Comparison of ENCODE assay signal across 1 cellular context in the genomic region with DNA sequence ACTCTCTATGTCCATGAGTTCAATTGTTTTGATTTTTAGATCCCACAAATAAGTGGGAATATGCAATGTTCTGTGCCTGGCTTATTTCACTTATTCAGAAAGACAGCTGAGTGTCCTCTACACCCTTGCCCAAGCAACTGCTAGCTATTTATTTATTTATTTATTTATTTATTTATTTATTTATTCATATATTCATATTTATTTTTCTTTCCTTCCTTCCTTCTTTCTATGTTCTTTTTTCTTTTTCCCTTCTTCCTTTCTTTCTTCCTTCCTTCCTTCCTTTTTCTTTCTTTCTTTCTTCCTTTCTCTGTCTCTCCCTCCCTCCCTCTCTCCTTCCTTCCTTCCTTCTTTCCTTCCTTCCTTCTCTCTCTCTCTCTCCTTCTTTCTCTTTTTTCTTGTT.
TF ChIP-seq lines count a peak whose summit lies in the region.

No MANE protein-coding gene starts in this region.

TF ChIP-seq in HEK293, 187 proteins besides CTCF, POLR2A, EP300 and RAD21 (continued from another document and continues in another):
- no peak for TF ChIP-seq ZNF48 (tag by site-specific recombination; IDR thresholded peaks at IDR 0.05)
- TF ChIP-seq ZBTB17 (tag by site-specific recombination; IDR thresholded peaks at IDR 0.05), result no peak
- TF ChIP-seq ZNF366 (tag by site-specific recombination; conservative IDR thresholded peaks at IDR 0.05), result peak; percentile 67
- TF ChIP-seq ZNF549 (tag by site-specific recombination; IDR thresholded peaks at IDR 0.05), result no peak
- no peak for TF ChIP-seq GFI1B (tag by site-specific recombination; IDR thresholded peaks at IDR 0.05)
- no peak for TF ChIP-seq ZNF843 (tag by site-specific recombination; IDR thresholded peaks at IDR 0.05)
- no peak for TF ChIP-seq ZBTB7A (tag by site-specific recombination; IDR thresholded peaks at IDR 0.05; ENCODE audit: low read depth)
- TF ChIP-seq, protein P1, sequence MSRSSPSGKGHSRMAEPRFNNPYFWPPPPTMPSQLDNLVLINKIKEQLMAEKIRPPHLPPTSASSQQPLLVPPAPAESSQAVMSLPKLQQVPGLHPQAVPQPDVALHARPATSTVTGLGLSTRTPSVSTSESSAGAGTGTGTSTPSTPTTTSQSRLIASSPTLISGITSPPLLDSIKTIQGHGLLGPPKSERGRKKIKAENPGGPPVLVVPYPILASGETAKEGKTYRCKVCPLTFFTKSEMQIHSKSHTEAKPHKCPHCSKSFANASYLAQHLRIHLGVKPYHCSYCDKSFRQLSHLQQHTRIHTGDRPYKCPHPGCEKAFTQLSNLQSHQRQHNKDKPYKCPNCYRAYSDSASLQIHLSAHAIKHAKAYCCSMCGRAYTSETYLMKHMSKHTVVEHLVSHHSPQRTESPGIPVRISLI (tag by site-specific recombination; IDR thresholded peaks at IDR 0.05), result no peak
- TF ChIP-seq ZNF16 (tag by site-specific recombination; IDR thresholded peaks at IDR 0.05; ENCODE audit: low read depth), result no peak
- TF ChIP-seq, protein P2, sequence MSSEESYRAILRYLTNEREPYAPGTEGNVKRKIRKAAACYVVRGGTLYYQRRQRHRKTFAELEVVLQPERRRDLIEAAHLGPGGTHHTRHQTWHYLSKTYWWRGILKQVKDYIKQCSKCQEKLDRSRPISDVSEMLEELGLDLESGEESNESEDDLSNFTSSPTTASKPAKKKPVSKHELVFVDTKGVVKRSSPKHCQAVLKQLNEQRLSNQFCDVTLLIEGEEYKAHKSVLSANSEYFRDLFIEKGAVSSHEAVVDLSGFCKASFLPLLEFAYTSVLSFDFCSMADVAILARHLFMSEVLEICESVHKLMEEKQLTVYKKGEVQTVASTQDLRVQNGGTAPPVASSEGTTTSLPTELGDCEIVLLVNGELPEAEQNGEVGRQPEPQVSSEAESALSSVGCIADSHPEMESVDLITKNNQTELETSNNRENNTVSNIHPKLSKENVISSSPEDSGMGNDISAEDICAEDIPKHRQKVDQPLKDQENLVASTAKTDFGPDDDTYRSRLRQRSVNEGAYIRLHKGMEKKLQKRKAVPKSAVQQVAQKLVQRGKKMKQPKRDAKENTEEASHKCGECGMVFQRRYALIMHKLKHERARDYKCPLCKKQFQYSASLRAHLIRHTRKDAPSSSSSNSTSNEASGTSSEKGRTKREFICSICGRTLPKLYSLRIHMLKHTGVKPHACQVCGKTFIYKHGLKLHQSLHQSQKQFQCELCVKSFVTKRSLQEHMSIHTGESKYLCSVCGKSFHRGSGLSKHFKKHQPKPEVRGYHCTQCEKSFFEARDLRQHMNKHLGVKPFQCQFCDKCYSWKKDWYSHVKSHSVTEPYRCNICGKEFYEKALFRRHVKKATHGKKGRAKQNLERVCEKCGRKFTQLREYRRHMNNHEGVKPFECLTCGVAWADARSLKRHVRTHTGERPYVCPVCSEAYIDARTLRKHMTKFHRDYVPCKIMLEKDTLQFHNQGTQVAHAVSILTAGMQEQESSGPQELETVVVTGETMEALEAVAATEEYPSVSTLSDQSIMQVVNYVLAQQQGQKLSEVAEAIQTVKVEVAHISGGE (tag by site-specific recombination; conservative IDR thresholded peaks at IDR 0.05; ENCODE audit: low read depth), result peak; percentile 73
- no peak for TF ChIP-seq ZNF747 (tag by site-specific recombination; IDR thresholded peaks at IDR 0.05)
- no peak for TF ChIP-seq ZNF624 (tag by site-specific recombination; IDR thresholded peaks at IDR 0.05)
- peak; percentile 51; the same call in 1 of the 2 replicates for TF ChIP-seq ZNF266 (tag by site-specific recombination; IDR thresholded peaks at IDR 0.05; ENCODE audit: low read depth)
- TF ChIP-seq, protein P3, sequence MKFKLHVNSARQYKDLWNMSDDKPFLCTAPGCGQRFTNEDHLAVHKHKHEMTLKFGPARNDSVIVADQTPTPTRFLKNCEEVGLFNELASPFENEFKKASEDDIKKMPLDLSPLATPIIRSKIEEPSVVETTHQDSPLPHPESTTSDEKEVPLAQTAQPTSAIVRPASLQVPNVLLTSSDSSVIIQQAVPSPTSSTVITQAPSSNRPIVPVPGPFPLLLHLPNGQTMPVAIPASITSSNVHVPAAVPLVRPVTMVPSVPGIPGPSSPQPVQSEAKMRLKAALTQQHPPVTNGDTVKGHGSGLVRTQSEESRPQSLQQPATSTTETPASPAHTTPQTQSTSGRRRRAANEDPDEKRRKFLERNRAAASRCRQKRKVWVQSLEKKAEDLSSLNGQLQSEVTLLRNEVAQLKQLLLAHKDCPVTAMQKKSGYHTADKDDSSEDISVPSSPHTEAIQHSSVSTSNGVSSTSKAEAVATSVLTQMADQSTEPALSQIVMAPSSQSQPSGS (tag by site-specific recombination; IDR thresholded peaks at IDR 0.05; ENCODE audit: low read depth), result no peak
- TF ChIP-seq, protein P4, sequence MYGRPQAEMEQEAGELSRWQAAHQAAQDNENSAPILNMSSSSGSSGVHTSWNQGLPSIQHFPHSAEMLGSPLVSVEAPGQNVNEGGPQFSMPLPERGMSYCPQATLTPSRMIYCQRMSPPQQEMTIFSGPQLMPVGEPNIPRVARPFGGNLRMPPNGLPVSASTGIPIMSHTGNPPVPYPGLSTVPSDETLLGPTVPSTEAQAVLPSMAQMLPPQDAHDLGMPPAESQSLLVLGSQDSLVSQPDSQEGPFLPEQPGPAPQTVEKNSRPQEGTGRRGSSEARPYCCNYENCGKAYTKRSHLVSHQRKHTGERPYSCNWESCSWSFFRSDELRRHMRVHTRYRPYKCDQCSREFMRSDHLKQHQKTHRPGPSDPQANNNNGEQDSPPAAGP (tag by site-specific recombination; IDR thresholded peaks at IDR 0.05), result no peak
- TF ChIP-seq ZXDB (tag by site-specific recombination; IDR thresholded peaks at IDR 0.05), result no peak
- no peak for TF ChIP-seq ZNF571 (tag by site-specific recombination; IDR thresholded peaks at IDR 0.05)
- TF ChIP-seq ZNF791 (tag by site-specific recombination; IDR thresholded peaks at IDR 0.05), result no peak
- peak; percentile 79; the same call in 1 of the 2 replicates for TF ChIP-seq ZNF394 (tag by site-specific recombination; IDR thresholded peaks at IDR 0.05; ENCODE audit: borderline replicate concordance)
- no peak for TF ChIP-seq ZNF169 (tag by site-specific recombination; IDR thresholded peaks at IDR 0.05)
- TF ChIP-seq ZNF555 (tag by site-specific recombination; conservative IDR thresholded peaks at IDR 0.05), result peak; percentile 66
- no peak for TF ChIP-seq YY2 (tag by site-specific recombination; IDR thresholded peaks at IDR 0.05)
- no peak for TF ChIP-seq GLI2 (tag by site-specific recombination; IDR thresholded peaks at IDR 0.05; ENCODE audit: borderline replicate concordance, low read depth)
- TF ChIP-seq GLIS2 (tag by site-specific recombination; IDR thresholded peaks at IDR 0.05), result no peak
- TF ChIP-seq ZNF660 (tag by site-specific recombination; IDR thresholded peaks at IDR 0.05), result no peak
- TF ChIP-seq, protein P5, sequence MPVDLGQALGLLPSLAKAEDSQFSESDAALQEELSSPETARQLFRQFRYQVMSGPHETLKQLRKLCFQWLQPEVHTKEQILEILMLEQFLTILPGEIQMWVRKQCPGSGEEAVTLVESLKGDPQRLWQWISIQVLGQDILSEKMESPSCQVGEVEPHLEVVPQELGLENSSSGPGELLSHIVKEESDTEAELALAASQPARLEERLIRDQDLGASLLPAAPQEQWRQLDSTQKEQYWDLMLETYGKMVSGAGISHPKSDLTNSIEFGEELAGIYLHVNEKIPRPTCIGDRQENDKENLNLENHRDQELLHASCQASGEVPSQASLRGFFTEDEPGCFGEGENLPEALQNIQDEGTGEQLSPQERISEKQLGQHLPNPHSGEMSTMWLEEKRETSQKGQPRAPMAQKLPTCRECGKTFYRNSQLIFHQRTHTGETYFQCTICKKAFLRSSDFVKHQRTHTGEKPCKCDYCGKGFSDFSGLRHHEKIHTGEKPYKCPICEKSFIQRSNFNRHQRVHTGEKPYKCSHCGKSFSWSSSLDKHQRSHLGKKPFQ (tag by site-specific recombination; IDR thresholded peaks at IDR 0.05), result no peak
- no peak for TF ChIP-seq ZNF354C (tag by site-specific recombination; IDR thresholded peaks at IDR 0.05; ENCODE audit: borderline replicate concordance, low read depth)
- no peak for TF ChIP-seq ZNF521 (tag by site-specific recombination; IDR thresholded peaks at IDR 0.05)
- TF ChIP-seq ZNF223 (tag by site-specific recombination; IDR thresholded peaks at IDR 0.05), result no peak
- no peak for TF ChIP-seq ZNF658 (tag by site-specific recombination; IDR thresholded peaks at IDR 0.05)
- TF ChIP-seq ZNF121 (tag by site-specific recombination; IDR thresholded peaks at IDR 0.05), result no peak
- TF ChIP-seq ZFP69B (tag by site-specific recombination; IDR thresholded peaks at IDR 0.05), result no peak
- no peak for TF ChIP-seq MZF1 (tag by site-specific recombination; IDR thresholded peaks at IDR 0.05; ENCODE audit: borderline replicate concordance)
- TF ChIP-seq ZNF664 (tag by site-specific recombination; IDR thresholded peaks at IDR 0.05), result peak; percentile 7; the same call in 1 of the 2 replicates
- TF ChIP-seq REPIN1 (tag by site-specific recombination; IDR thresholded peaks at IDR 0.05; ENCODE audit: low read depth), result no peak
- TF ChIP-seq, protein P6, sequence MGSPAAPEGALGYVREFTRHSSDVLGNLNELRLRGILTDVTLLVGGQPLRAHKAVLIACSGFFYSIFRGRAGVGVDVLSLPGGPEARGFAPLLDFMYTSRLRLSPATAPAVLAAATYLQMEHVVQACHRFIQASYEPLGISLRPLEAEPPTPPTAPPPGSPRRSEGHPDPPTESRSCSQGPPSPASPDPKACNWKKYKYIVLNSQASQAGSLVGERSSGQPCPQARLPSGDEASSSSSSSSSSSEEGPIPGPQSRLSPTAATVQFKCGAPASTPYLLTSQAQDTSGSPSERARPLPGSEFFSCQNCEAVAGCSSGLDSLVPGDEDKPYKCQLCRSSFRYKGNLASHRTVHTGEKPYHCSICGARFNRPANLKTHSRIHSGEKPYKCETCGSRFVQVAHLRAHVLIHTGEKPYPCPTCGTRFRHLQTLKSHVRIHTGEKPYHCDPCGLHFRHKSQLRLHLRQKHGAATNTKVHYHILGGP (tag by site-specific recombination; IDR thresholded peaks at IDR 0.05), result no peak
- TF ChIP-seq ZBTB21 (tag by site-specific recombination; IDR thresholded peaks at IDR 0.05), result no peak
- TF ChIP-seq, protein P7, sequence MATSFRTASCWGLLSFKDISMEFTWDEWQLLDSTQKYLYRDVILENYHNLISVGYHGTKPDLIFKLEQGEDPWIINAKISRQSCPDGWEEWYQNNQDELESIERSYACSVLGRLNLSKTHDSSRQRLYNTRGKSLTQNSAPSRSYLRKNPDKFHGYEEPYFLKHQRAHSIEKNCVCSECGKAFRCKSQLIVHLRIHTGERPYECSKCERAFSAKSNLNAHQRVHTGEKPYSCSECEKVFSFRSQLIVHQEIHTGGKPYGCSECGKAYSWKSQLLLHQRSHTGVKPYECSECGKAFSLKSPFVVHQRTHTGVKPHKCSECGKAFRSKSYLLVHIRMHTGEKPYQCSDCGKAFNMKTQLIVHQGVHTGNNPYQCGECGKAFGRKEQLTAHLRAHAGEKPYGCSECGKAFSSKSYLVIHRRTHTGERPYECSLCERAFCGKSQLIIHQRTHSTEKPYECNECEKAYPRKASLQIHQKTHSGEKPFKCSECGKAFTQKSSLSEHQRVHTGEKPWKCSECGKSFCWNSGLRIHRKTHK (tag by site-specific recombination; IDR thresholded peaks at IDR 0.05), result no peak
- peak; percentile 70 for TF ChIP-seq ZNF426 (tag by site-specific recombination; IDR thresholded peaks at IDR 0.05)
- no peak for TF ChIP-seq OVOL3 (tag by site-specific recombination; IDR thresholded peaks at IDR 0.05)
- no peak for TF ChIP-seq ZNF10 (tag by site-specific recombination; IDR thresholded peaks at IDR 0.05)
- TF ChIP-seq ZNF558 (tag by site-specific recombination; IDR thresholded peaks at IDR 0.05), result peak; percentile 39; the same call in 1 of the 2 replicates
- peak; percentile 31 for TF ChIP-seq ZNF654 (tag by site-specific recombination; IDR thresholded peaks at IDR 0.05; ENCODE audit: low read depth)
- no peak for TF ChIP-seq ZNF529 (tag by site-specific recombination; IDR thresholded peaks at IDR 0.05; ENCODE audit: insufficient replicate concordance)
- TF ChIP-seq, protein P8, sequence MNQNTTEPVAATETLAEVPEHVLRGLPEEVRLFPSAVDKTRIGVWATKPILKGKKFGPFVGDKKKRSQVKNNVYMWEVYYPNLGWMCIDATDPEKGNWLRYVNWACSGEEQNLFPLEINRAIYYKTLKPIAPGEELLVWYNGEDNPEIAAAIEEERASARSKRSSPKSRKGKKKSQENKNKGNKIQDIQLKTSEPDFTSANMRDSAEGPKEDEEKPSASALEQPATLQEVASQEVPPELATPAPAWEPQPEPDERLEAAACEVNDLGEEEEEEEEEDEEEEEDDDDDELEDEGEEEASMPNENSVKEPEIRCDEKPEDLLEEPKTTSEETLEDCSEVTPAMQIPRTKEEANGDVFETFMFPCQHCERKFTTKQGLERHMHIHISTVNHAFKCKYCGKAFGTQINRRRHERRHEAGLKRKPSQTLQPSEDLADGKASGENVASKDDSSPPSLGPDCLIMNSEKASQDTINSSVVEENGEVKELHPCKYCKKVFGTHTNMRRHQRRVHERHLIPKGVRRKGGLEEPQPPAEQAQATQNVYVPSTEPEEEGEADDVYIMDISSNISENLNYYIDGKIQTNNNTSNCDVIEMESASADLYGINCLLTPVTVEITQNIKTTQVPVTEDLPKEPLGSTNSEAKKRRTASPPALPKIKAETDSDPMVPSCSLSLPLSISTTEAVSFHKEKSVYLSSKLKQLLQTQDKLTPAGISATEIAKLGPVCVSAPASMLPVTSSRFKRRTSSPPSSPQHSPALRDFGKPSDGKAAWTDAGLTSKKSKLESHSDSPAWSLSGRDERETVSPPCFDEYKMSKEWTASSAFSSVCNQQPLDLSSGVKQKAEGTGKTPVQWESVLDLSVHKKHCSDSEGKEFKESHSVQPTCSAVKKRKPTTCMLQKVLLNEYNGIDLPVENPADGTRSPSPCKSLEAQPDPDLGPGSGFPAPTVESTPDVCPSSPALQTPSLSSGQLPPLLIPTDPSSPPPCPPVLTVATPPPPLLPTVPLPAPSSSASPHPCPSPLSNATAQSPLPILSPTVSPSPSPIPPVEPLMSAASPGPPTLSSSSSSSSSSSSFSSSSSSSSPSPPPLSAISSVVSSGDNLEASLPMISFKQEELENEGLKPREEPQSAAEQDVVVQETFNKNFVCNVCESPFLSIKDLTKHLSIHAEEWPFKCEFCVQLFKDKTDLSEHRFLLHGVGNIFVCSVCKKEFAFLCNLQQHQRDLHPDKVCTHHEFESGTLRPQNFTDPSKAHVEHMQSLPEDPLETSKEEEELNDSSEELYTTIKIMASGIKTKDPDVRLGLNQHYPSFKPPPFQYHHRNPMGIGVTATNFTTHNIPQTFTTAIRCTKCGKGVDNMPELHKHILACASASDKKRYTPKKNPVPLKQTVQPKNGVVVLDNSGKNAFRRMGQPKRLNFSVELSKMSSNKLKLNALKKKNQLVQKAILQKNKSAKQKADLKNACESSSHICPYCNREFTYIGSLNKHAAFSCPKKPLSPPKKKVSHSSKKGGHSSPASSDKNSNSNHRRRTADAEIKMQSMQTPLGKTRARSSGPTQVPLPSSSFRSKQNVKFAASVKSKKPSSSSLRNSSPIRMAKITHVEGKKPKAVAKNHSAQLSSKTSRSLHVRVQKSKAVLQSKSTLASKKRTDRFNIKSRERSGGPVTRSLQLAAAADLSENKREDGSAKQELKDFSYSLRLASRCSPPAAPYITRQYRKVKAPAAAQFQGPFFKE (tag by site-specific recombination; IDR thresholded peaks at IDR 0.05; ENCODE audit: borderline replicate concordance), result no peak
- no peak for TF ChIP-seq ZNF707 (tag by site-specific recombination; IDR thresholded peaks at IDR 0.05)
